2 cellular contexts compared by ENCODE assay signal in the genomic region with DNA sequence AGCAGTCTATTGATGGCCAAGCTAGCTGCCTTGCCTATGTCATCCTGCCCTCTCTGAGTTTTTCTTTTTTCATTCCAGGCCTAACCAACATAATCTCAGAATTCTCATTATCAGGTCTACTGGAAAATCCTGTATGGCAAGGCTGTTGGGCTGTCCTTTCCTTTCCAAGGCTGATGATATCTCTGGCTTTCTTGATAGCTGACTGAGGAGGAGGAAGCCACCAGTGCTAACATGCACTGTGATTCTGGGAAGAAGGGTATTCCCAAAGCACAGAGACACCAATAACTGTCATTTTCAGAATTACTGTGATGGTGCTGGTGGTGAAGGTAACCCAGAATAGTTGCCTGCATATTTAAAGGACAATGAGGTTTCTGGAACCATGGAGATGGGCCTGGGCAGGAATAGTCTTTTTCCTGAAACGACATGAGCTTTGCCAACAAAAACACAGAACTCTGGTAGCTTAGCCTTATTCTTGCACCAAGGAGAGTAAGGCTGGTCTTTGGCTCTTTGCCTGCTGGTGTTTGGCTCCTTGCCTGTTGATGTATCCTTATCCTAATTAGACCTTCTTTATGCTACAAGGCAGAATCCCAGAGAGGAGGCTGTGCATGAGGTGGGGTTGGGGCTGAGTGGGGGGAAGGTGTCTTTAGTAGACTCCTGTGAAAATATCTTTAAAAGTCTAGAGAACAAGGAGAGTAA.
TF ChIP-seq lines count a peak whose summit lies in the region.

No MANE protein-coding gene starts in this region.

TF ChIP-seq in A549, 52 proteins besides CTCF, POLR2A, EP300 and RAD21:
- TF ChIP-seq HEYL (CRISPR knock-in tag; IDR thresholded peaks at IDR 0.05), result no peak
- no peak for TF ChIP-seq BHLHE40 (IDR thresholded peaks at IDR 0.05; ENCODE audit: low read depth, low read length)
- no peak for TF ChIP-seq CHD4 (IDR thresholded peaks at IDR 0.05; ENCODE audit: borderline replicate concordance)
- TF ChIP-seq KDM5A (IDR thresholded peaks at IDR 0.05), result no peak
- no peak for TF ChIP-seq FOXS1 (CRISPR knock-in tag; IDR thresholded peaks at IDR 0.05)
- no peak for TF ChIP-seq CHD2 (IDR thresholded peaks at IDR 0.05; ENCODE audit: low read length, partially characterized antibody)
- no peak for TF ChIP-seq RNF2 (IDR thresholded peaks at IDR 0.05; ENCODE audit: borderline replicate concordance, low read depth)
- no peak for TF ChIP-seq RFX5 (IDR thresholded peaks at IDR 0.05)
- no peak for TF ChIP-seq FOSB (CRISPR knock-in tag; IDR thresholded peaks at IDR 0.05)
- TF ChIP-seq, protein P1, sequence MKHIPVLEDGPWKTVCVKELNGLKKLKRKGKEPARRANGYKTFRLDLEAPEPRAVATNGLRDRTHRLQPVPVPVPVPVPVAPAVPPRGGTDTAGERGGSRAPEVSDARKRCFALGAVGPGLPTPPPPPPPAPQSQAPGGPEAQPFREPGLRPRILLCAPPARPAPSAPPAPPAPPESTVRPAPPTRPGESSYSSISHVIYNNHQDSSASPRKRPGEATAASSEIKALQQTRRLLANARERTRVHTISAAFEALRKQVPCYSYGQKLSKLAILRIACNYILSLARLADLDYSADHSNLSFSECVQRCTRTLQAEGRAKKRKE (CRISPR knock-in tag; IDR thresholded peaks at IDR 0.05; ENCODE audit: low read depth), result no peak
- TF ChIP-seq JUN (IDR thresholded peaks at IDR 0.05), result no peak
- TF ChIP-seq TFCP2L1 (CRISPR knock-in tag; IDR thresholded peaks at IDR 0.05), result no peak
- TF ChIP-seq EHMT2 (IDR thresholded peaks at IDR 0.05; ENCODE audit: low read depth), result no peak
- TF ChIP-seq, protein P2, sequence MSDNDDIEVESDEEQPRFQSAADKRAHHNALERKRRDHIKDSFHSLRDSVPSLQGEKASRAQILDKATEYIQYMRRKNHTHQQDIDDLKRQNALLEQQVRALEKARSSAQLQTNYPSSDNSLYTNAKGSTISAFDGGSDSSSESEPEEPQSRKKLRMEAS (IDR thresholded peaks at IDR 0.05), result no peak
- TF ChIP-seq, protein P3, sequence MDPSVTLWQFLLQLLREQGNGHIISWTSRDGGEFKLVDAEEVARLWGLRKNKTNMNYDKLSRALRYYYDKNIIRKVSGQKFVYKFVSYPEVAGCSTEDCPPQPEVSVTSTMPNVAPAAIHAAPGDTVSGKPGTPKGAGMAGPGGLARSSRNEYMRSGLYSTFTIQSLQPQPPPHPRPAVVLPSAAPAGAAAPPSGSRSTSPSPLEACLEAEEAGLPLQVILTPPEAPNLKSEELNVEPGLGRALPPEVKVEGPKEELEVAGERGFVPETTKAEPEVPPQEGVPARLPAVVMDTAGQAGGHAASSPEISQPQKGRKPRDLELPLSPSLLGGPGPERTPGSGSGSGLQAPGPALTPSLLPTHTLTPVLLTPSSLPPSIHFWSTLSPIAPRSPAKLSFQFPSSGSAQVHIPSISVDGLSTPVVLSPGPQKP (IDR thresholded peaks at IDR 0.05; ENCODE audit: low read depth, low read length), result no peak
- TF ChIP-seq, protein P4, sequence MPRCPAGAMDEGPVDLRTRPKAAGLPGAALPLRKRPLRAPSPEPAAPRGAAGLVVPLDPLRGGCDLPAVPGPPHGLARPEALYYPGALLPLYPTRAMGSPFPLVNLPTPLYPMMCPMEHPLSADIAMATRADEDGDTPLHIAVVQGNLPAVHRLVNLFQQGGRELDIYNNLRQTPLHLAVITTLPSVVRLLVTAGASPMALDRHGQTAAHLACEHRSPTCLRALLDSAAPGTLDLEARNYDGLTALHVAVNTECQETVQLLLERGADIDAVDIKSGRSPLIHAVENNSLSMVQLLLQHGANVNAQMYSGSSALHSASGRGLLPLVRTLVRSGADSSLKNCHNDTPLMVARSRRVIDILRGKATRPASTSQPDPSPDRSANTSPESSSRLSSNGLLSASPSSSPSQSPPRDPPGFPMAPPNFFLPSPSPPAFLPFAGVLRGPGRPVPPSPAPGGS (IDR thresholded peaks at IDR 0.05), result no peak

TF ChIP-seq in HEK293, 187 proteins besides CTCF, POLR2A, EP300 and RAD21 (continued from another document):
- peak; percentile 63; the same call in 1 of the 2 replicates for TF ChIP-seq ZNF530 (tag by site-specific recombination; IDR thresholded peaks at IDR 0.05; ENCODE audit: low read depth)
- TF ChIP-seq KLF9 (tag by site-specific recombination; IDR thresholded peaks at IDR 0.05; ENCODE audit: low read depth), result no peak
- peak; percentile 58 for TF ChIP-seq ZNF335 (tag by site-specific recombination; conservative IDR thresholded peaks at IDR 0.05)
- TF ChIP-seq, protein P5, sequence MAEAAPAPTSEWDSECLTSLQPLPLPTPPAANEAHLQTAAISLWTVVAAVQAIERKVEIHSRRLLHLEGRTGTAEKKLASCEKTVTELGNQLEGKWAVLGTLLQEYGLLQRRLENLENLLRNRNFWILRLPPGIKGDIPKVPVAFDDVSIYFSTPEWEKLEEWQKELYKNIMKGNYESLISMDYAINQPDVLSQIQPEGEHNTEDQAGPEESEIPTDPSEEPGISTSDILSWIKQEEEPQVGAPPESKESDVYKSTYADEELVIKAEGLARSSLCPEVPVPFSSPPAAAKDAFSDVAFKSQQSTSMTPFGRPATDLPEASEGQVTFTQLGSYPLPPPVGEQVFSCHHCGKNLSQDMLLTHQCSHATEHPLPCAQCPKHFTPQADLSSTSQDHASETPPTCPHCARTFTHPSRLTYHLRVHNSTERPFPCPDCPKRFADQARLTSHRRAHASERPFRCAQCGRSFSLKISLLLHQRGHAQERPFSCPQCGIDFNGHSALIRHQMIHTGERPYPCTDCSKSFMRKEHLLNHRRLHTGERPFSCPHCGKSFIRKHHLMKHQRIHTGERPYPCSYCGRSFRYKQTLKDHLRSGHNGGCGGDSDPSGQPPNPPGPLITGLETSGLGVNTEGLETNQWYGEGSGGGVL (tag by site-specific recombination; IDR thresholded peaks at IDR 0.05), result peak; percentile 20; the same call in 1 of the 2 replicates
